Comparison of ENCODE assay signal across 1 cellular context in the genomic region with DNA sequence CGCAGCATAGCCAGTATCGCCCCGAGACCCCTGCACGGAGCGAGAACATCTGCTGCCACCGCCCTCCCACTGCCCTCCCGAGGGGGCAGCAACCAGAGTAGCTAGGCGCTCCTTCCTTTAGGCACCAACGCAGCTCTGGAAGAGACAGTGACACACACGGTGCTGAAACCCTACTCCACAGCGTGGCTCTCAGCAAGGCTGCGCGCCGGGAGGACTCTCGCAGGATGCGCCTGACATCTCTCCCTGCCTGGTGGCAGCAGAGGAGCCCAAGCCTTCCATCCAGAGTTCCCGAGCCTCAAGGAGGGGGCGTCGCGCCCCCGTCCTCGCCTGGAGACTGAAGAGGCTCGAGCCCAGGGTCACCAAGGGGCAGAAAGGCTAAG.
TF ChIP-seq lines count a peak whose summit lies in the region.

No MANE protein-coding gene starts in this region.

TF ChIP-seq in SK-N-SH, 30 proteins besides CTCF, POLR2A, EP300 and RAD21 (continued from another document):
- TF ChIP-seq, protein P1, sequence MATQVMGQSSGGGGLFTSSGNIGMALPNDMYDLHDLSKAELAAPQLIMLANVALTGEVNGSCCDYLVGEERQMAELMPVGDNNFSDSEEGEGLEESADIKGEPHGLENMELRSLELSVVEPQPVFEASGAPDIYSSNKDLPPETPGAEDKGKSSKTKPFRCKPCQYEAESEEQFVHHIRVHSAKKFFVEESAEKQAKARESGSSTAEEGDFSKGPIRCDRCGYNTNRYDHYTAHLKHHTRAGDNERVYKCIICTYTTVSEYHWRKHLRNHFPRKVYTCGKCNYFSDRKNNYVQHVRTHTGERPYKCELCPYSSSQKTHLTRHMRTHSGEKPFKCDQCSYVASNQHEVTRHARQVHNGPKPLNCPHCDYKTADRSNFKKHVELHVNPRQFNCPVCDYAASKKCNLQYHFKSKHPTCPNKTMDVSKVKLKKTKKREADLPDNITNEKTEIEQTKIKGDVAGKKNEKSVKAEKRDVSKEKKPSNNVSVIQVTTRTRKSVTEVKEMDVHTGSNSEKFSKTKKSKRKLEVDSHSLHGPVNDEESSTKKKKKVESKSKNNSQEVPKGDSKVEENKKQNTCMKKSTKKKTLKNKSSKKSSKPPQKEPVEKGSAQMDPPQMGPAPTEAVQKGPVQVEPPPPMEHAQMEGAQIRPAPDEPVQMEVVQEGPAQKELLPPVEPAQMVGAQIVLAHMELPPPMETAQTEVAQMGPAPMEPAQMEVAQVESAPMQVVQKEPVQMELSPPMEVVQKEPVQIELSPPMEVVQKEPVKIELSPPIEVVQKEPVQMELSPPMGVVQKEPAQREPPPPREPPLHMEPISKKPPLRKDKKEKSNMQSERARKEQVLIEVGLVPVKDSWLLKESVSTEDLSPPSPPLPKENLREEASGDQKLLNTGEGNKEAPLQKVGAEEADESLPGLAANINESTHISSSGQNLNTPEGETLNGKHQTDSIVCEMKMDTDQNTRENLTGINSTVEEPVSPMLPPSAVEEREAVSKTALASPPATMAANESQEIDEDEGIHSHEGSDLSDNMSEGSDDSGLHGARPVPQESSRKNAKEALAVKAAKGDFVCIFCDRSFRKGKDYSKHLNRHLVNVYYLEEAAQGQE (IDR thresholded peaks at IDR 0.05; ENCODE audit: low read depth, low read length), result no peak
- no peak for TF ChIP-seq NRF1 (IDR thresholded peaks at IDR 0.05; ENCODE audit: low read depth, low read length)
